In genomic region chr9:133118568-133118967, GRCh38 we compare ENCODE assay signal across 8 cellular contexts. TPM values are rescaled to one million over a fixed set of nuclear protein-coding genes. Genes with fewer than 3 reads are reported as not detected.
DNase-seq lines count a peak whose midpoint lies in the region; ATAC-seq and TF ChIP-seq lines count a peak whose summit lies in the region.

No MANE protein-coding gene starts in this region.

- H3K27me3 ChIP-seq in esophagus (ENCODE audit: control insufficient read depth in 1 of 2, insufficient read depth in 2 of 2, low read length in 2 of 2) (no peaks in the 10 kb centered on the region), neural cell (ENCODE audit: insufficient read depth, low read depth, low read length) (no peaks in the 10 kb centered on the region), PC-9 (ENCODE audit: insufficient read depth, low read depth) (no peaks in the 10 kb centered on the region)

- no peak for ATAC-seq in stimulated activated naive CD8-positive, alpha-beta T cell treated with anti-CD3 and anti-CD28 coated beads, Interleukin-15, Interleukin-2, amounts not matched to agents 100 U/mL and 50 U/mL, for 24 hours

- H3K27ac Mint-ChIP-seq in stimulated activated naive CD8-positive, alpha-beta T cell treated with anti-CD3 and anti-CD28 coated beads, Interleukin-15, Interleukin-2, amounts not matched to agents 100 ng/mL and 50 ng/mL, for 24 hours: peak overlapping the region; percentile 59

- DNase-seq in stimulated activated naive CD8-positive, alpha-beta T cell treated with anti-CD3 and anti-CD28 coated beads, Interleukin-15, Interleukin-2, amounts not matched to agents 100 U/mL and 50 U/mL, for 24 hours: no peak
- DNase-seq in PC-9 (no peak), NCI-H1694 (lab: John Stamatoyannopoulos, UW) (no peak), ureter (ENCODE audit: low spot score) (no peak)
- DNase-seq in stimulated activated CD4-positive, alpha-beta T cell treated with anti-CD3 and anti-CD28 coated beads, Interleukin-4, amount 100 ng/mL, for 24 hours: no peak

- TF ChIP-seq EP300 in neural cell (conservative IDR thresholded peaks at IDR 0.05; ENCODE audit: poor library complexity, severe bottlenecking): no peak

- peaks cover 87% of the 10 kb centered on the region for H3K4me1 Mint-ChIP-seq in stimulated activated naive CD8-positive, alpha-beta T cell treated with anti-CD3 and anti-CD28 coated beads, Interleukin-15, Interleukin-2, amounts not matched to agents 100 ng/mL and 50 ng/mL, for 24 hours (ENCODE audit: low read depth)

- H3K4me3 ChIP-seq in esophagus (ENCODE audit: low read depth in 1 of 2, low read length in 2 of 2): peak overlapping the region in 1 of 2 donors; percentile 76
- peak overlapping the region; percentile 78 for H3K4me3 ChIP-seq in neural cell (ENCODE audit: low read length)
- no peak overlapping the region for H3K4me3 ChIP-seq in PC-9

- TF ChIP-seq RAD21 in neural cell (conservative IDR thresholded peaks at IDR 0.05): no peak

- no TSS peak for BruUV-seq in PC-9 (replicated peaks; lab: Mats Ljungman, UMichigan)

- no peak overlapping the region for H3K9ac ChIP-seq in neural cell (ENCODE audit: low read length)

- POLR2A ChIA-PET in PC-9 (lab: Charles Lee; ENCODE audit: unreplicated experiment): interaction anchor here (0.5 kb wide), 1 partner anchor 30 kb away, joined by 27 read pairs; no protein-coding TSS in a partner anchor

- no peak overlapping the region for H2AFZ ChIP-seq in neural cell (ENCODE audit: low read depth, low read length)
- H2AFZ ChIP-seq in PC-9: no peak overlapping the region

- intact Hi-C loops in PC-9 (cut with micrococcal nuclease; ENCODE audit: unreplicated experiment): no loop called here

- H3K27me3 Mint-ChIP-seq in stimulated activated naive CD8-positive, alpha-beta T cell treated with anti-CD3 and anti-CD28 coated beads, Interleukin-15, Interleukin-2, amounts not matched to agents 100 ng/mL and 50 ng/mL, for 24 hours: no peaks in the 10 kb centered on the region

- H3K36me3 ChIP-seq in esophagus (ENCODE audit: control insufficient read depth in 2 of 2, insufficient read depth in 2 of 2, low read length in 1 of 2): no peaks in the 10 kb centered on the region
- no peaks in the 10 kb centered on the region for H3K36me3 ChIP-seq in neural cell (ENCODE audit: insufficient read depth, low read length)
- no peaks in the 10 kb centered on the region for H3K36me3 ChIP-seq in PC-9 (ENCODE audit: low read depth)

- H3K27ac ChIP-seq in esophagus (ENCODE audit: low read depth in 2 of 2, low read length in 1 of 2) (peak overlapping the region; percentile 94), neural cell (ENCODE audit: low read length) (no peak overlapping the region), PC-9 (no peak overlapping the region)

- H3K9me3 ChIP-seq in esophagus (ENCODE audit: control insufficient read depth in 2 of 2, insufficient read depth in 1 of 2, low read depth in 1 of 2, low read length in 1 of 2) (no peaks in the 10 kb centered on the region), neural cell (ENCODE audit: low read length) (no peaks in the 10 kb centered on the region), PC-9 (ENCODE audit: insufficient read depth, low read depth) (no peaks in the 10 kb centered on the region)

- CTCF ChIA-PET in PC-9 (lab: Charles Lee): interaction anchor here (0.6 to 0.8 kb wide), 2 partner anchors 21 to 26 kb away, joined by 3 to 5 read pairs; no protein-coding TSS in a partner anchor

- no peaks in the 10 kb centered on the region for H3K9me3 Mint-ChIP-seq in stimulated activated naive CD8-positive, alpha-beta T cell treated with anti-CD3 and anti-CD28 coated beads, Interleukin-15, Interleukin-2, amounts not matched to agents 100 ng/mL and 50 ng/mL, for 24 hours

- peaks cover 19% of the 10 kb centered on the region for H4K20me1 ChIP-seq in neural cell (ENCODE audit: insufficient read depth)
- H4K20me1 ChIP-seq in PC-9 (ENCODE audit: insufficient read depth): peaks cover 43% of the 10 kb centered on the region

- peaks cover 30% of the 10 kb centered on the region for H3K79me2 ChIP-seq in neural cell (replicated peaks; ENCODE audit: insufficient read depth, low read length)
- H3K79me2 ChIP-seq in PC-9 (ENCODE audit: low read depth): no peaks in the 10 kb centered on the region

- H3F3A ChIP-seq in neural cell (ENCODE audit: insufficient read depth, low read length, poor library complexity, severe bottlenecking) (no peaks in the 10 kb centered on the region), PC-9 (ENCODE audit: insufficient read depth, low read depth) (peaks cover 22% of the 10 kb centered on the region; the same call in 1 of the 2 replicates)

- no peaks in the 10 kb centered on the region for H3K36me3 Mint-ChIP-seq in stimulated activated naive CD8-positive, alpha-beta T cell treated with anti-CD3 and anti-CD28 coated beads, Interleukin-15, Interleukin-2, amounts not matched to agents 100 ng/mL and 50 ng/mL, for 24 hours (ENCODE audit: low read depth)

- H3K4me2 ChIP-seq in neural cell (ENCODE audit: low read length): no peak overlapping the region
- no peak overlapping the region for H3K4me2 ChIP-seq in PC-9

- H3K4me1 ChIP-seq in esophagus (ENCODE audit: control insufficient read depth in 2 of 2, insufficient read depth in 2 of 2, low read length in 1 of 2) (peaks cover 30 to 68% of the 10 kb centered on the region in 2 donors), PC-9 (replicated peaks; ENCODE audit: insufficient read depth) (peaks cover 25% of the 10 kb centered on the region)

- H3K9me2 ChIP-seq in neural cell (ENCODE audit: insufficient read depth, low read length): no peaks in the 10 kb centered on the region
- no peaks in the 10 kb centered on the region for H3K9me2 ChIP-seq in PC-9 (ENCODE audit: insufficient read depth)

- TF ChIP-seq CTCF in neural cell (IDR thresholded peaks at IDR 0.05; ENCODE audit: poor library complexity, severe bottlenecking) (no peak), PC-9 (conservative IDR thresholded peaks at IDR 0.05) (no peak)

- WGBS in esophagus, 2 donors: 62 to 68% methylated on average over 3 of the region's 3 CpGs

- H3K4me3 Mint-ChIP-seq in stimulated activated naive CD8-positive, alpha-beta T cell treated with anti-CD3 and anti-CD28 coated beads, Interleukin-15, Interleukin-2, amounts not matched to agents 100 ng/mL and 50 ng/mL, for 24 hours: peak overlapping the region; percentile 38

TF ChIP-seq in neural cell, 6 proteins besides CTCF, POLR2A, EP300 and RAD21:
- no peak for TF ChIP-seq POLR2AphosphoS5 (IDR thresholded peaks at IDR 0.05)
- TF ChIP-seq EZH2 (IDR thresholded peaks at IDR 0.05; ENCODE audit: borderline replicate concordance, insufficient read depth, low read length, poor library complexity, severe bottlenecking): no peak
- no peak for TF ChIP-seq REST (IDR thresholded peaks at IDR 0.05; ENCODE audit: borderline replicate concordance)
- no peak for TF ChIP-seq TAF1 (IDR thresholded peaks at IDR 0.05; ENCODE audit: low read depth)
- TF ChIP-seq MXI1 (conservative IDR thresholded peaks at IDR 0.05; ENCODE audit: poor library complexity, severe bottlenecking): no peak
- no peak for TF ChIP-seq SMC3 (conservative IDR thresholded peaks at IDR 0.05; ENCODE audit: poor library complexity)

RNA-seq across cellular contexts. Expression of gene RALGDS, which starts 2.5 kb away (rescaled TPM):
- polyA plus RNA-seq in esophagus: 10 to 100 TPM; 47.8 to 67.9 TPM
- 174 and 253 TPM in 2 replicates for polyA plus RNA-seq in neural cell
- polyA minus RNA-seq in neural cell: 152 and 161 TPM in 2 replicates
- total RNA-seq in PC-9 (2021): 24.8 and 30.0 TPM in 2 replicates
- total RNA-seq in ureter: 57.9 TPM

RNA-seq across cellular contexts. Expression of gene GBGT1, which starts 45.1 kb away (rescaled TPM):
- polyA plus RNA-seq in esophagus (1 to 10 TPM; 2.1 to 3.7 TPM), neural cell (not detected in 2 replicates)
- polyA minus RNA-seq in neural cell: not detected in 2 replicates
- total RNA-seq in PC-9 (2021) (1.2 and 3.0 TPM in 2 replicates), ureter (17.2 TPM)

RNA-seq across cellular contexts. Expression of gene CEL, which starts 56.8 kb away (rescaled TPM):
- polyA plus RNA-seq in esophagus: 1 to 10 TPM; 2.1 to 3.3 TPM
- 0.95 and 2.7 TPM in 2 replicates for polyA plus RNA-seq in neural cell
- 0.73 and 1.0 TPM in 2 replicates for polyA minus RNA-seq in neural cell
- 2.7 TPM in 2 replicates for total RNA-seq in PC-9 (2021)
- total RNA-seq in ureter: 3.0 TPM

Comparison
In these comparisons a context has a peak if more than half of its experiments do, and no peak if none do; other contexts are left out.
1. H3K27ac ChIP-seq: peak in esophagus (2 of 2); none in neural cell (single experiment) and PC-9 (single experiment).